ENCODE assay signal across 12 cellular contexts in the genomic region with DNA sequence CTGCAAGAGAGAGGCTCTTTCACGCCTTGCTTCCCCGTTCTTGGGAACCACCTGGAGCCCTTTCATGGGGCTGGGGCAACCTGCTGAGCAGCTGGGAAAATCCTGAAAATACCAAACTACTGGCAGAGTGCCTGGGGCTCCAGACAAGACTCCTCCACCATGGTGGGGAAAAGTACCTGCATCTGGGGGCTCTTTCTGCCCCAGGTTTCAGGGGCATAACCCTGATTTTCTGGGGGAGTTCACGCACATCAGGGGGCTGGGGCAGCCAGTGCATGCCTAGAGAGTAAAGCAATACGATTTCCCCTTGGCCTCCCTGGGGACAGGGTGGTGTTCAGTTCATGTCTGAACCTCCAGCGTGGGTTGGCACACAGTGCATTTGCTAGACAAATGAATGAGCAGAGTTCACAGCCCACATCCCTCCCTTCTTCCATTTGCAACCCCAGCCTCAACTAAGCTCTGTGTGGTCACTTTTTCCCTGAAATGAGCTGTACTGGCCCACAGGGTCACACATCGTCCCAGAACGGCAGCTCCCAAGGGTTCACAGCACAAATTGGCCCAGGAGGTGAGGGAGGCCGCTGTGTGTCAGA. TPM values are rescaled to one million over a fixed set of nuclear protein-coding genes. Genes with fewer than 3 reads are reported as not detected.
DNase-seq lines count a peak whose midpoint lies in the region; ATAC-seq and TF ChIP-seq lines count a peak whose summit lies in the region.
"Had no signal": no experiment of that assay in that cellular context is flagged by ENCODE, and none has a peak within 500 bp of the region (broad histone marks: within the 10 kb centered on the region; RNA-seq: fewer than 3 reads in every experiment).

No MANE protein-coding gene starts in this region.

- H3K4me1 ChIP-seq in left ventricle myocardium inferior (peaks cover 35% of the 10 kb centered on the region), endodermal cell (ENCODE audit: control insufficient read depth, insufficient read depth, low read length) (peaks cover 17% of the 10 kb centered on the region), gastrocnemius medialis (peaks cover 0 to 11% of the 10 kb centered on the region in 2 donors)

- H3K27ac ChIP-seq in left ventricle myocardium inferior (replicated peaks) (peak overlapping the region; percentile 50), endodermal cell (ENCODE audit: low read depth, low read length) (no peak overlapping the region), gastrocnemius medialis (no peak overlapping the region)

- H3K9me3 Mint-ChIP-seq in endodermal cell = no peaks in the 10 kb centered on the region

- H3K4me3 Mint-ChIP-seq in endodermal cell = no peak overlapping the region

- no peaks in the 10 kb centered on the region for H3K36me3 Mint-ChIP-seq in endodermal cell (ENCODE audit: low read depth)

- H3K9me3 ChIP-seq in left ventricle myocardium inferior (replicated peaks) (no peaks in the 10 kb centered on the region), endodermal cell (ENCODE audit: control insufficient read depth, low read length) (no peaks in the 10 kb centered on the region), gastrocnemius medialis (no peaks in the 10 kb centered on the region)

- H3K4me1 Mint-ChIP-seq in endodermal cell = peaks cover 45% of the 10 kb centered on the region

- peak overlapping the region; percentile 60 for H3K27ac Mint-ChIP-seq in endodermal cell

- intact Hi-C loops in left ventricle myocardium inferior (cut with micrococcal nuclease) (no loop called here), cardiac septum (cut with DNase I) (loop anchor here (10.0 kb wide), 2 partner anchors 62 to 448 kb away; no protein-coding TSS in a partner anchor), head of caudate nucleus (cut with DNase I) (no loop called here), gastrocnemius medialis (cut with DNase I; ENCODE audit: low total_unique reads) (no loop called here)

- DNase-seq in left ventricle myocardium inferior (no peak), cardiac septum (ENCODE audit: low spot score) (no peak), endodermal cell (peak; percentile 80), SIG-M5 (lab: John Stamatoyannopoulos, UW) (no peak), head of caudate nucleus (no peak), gastrocnemius medialis (no peak), RKO (ENCODE audit: low spot score) (no peak)
- DNase-seq: activated effector memory CD4-positive, alpha-beta T cell treated with anti-CD3 and anti-CD28 coated beads, Interleukin-2, amount 50 U/mL, for 16 hours; kidney; NCI-H774 had no signal

- ATAC-seq in HG03097 (IDR thresholded peaks at IDR 0.05; ENCODE audit: low FRiP score, unreplicated experiment) (peak; percentile 42), gastrocnemius medialis (no peak)

- TF ChIP-seq POLR2A in gastrocnemius medialis (IDR thresholded peaks at IDR 0.05) = no peak

- H3K36me3 ChIP-seq in left ventricle myocardium inferior = no peaks in the 10 kb centered on the region
- no peaks in the 10 kb centered on the region for H3K36me3 ChIP-seq in endodermal cell (ENCODE audit: control insufficient read depth, insufficient read depth, low read length)
- no peaks in the 10 kb centered on the region for H3K36me3 ChIP-seq in gastrocnemius medialis

- TF ChIP-seq CTCF in left ventricle myocardium inferior (IDR thresholded peaks at IDR 0.05; ENCODE audit: borderline replicate concordance) (no peak), endodermal cell (conservative IDR thresholded peaks at IDR 0.05) (no peak), gastrocnemius medialis (IDR thresholded peaks at IDR 0.05 in 4 of 5, conservative IDR thresholded peaks at IDR 0.05 in 1 of 5) (no peak)

- H3K9ac ChIP-seq in endodermal cell (ENCODE audit: extremely low read depth, low read length, poor library complexity, severe bottlenecking) = no peak overlapping the region

- peaks cover 13% of the 10 kb centered on the region for H3K27me3 Mint-ChIP-seq in endodermal cell (ENCODE audit: insufficient read depth)

- in situ Hi-C loops in gastrocnemius medialis (cut with MboI; ENCODE audit: low sequenced_read_pairs in 4 of 4) = loop anchor here in 1 of 4 donors (10.0 kb wide), 1 partner anchor 62 kb away; no protein-coding TSS in a partner anchor

- 63 to 82% methylated on average over 7 to 8 of the region's 8 CpGs for WGBS in endodermal cell (ENCODE audit: insufficient coverage in 1 of 2, insufficient read length in 1 of 2), 2 experiments

- no peak overlapping the region for H3K4me3 ChIP-seq in left ventricle myocardium inferior
- H3K4me3 ChIP-seq in endodermal cell (ENCODE audit: low read length) = no peak overlapping the region
- no peak overlapping the region for H3K4me3 ChIP-seq in gastrocnemius medialis

- H3K27me3 ChIP-seq in left ventricle myocardium inferior (ENCODE audit: low read depth) = no peaks in the 10 kb centered on the region
- H3K27me3 ChIP-seq in endodermal cell (ENCODE audit: control insufficient read depth, insufficient read depth, low read length, poor library complexity, severe bottlenecking) = no peaks in the 10 kb centered on the region
- no peaks in the 10 kb centered on the region for H3K27me3 ChIP-seq in gastrocnemius medialis

RNA-seq across cellular contexts. Expression of a gene that starts 5.2 kb away (rescaled TPM):
- 34.0 TPM for total RNA-seq in left ventricle myocardium inferior
- 41.3 TPM for total RNA-seq in cardiac septum
- 10 to 100 TPM; 38.5 to 49.7 TPM for total RNA-seq in endodermal cell
- polyA plus RNA-seq in endodermal cell (2013, experiment 1 of 2) = 57.7 TPM
- polyA plus RNA-seq in endodermal cell (2013, experiment 2 of 2) = 49.6 TPM
- 10 to 100 TPM; 35.8 to 57.0 (median 47.1) TPM for total RNA-seq in gastrocnemius medialis

RNA-seq across cellular contexts. Expression of a gene that starts 55.3 kb away (rescaled TPM):
- not detected for total RNA-seq in left ventricle myocardium inferior
- total RNA-seq in cardiac septum = not detected
- total RNA-seq in endodermal cell = under 1 TPM; 0.29 to 0.58 TPM
- not detected for polyA plus RNA-seq in endodermal cell (2013, experiment 1 of 2)
- polyA plus RNA-seq in endodermal cell (2013, experiment 2 of 2) = not detected
- not detected for total RNA-seq in gastrocnemius medialis
- total RNA-seq: kidney, renal cortical epithelial cell had no signal
